ENCODE assay signal across 1 cellular context in the genomic region with DNA sequence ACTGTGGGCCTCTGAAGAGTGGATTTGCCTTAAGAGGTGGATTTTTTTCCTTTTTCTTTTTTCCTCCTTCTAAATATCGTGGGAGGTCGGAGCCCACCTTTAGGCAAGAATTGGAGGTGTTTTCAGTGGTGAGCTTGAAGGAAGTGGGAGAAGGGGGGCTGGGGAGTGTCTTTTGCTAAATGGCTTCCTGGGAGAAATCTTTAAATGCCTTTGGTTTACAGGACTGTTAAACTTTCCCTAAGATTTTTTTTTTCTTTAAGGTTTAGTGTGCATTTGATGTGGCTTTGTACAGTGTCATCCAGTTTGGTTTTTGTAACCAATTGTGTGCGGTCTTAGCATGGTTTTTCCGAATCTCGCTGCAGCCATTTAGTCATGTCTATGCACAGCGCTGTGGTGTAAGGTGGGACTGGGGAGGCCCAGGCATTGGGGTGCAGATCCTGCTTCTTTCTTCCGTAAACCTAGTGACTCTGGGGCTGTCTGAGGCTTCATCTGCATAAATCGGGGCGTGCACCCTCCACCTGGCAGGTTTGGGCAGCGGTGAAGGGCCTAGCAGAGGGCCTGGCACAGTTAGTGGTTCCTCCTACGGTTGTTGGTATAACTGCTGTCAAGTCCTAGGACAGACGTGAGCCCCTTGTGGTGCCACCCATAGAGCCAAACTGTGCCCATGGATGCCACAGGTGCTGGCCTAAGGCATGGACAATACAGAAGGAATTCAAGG.
TF ChIP-seq lines count a peak whose summit lies in the region.

No MANE protein-coding gene starts in this region.

TF ChIP-seq in GM12878, 131 proteins besides CTCF, POLR2A, EP300 and RAD21 (continued from another document):
- TF ChIP-seq CHD1 (IDR thresholded peaks at IDR 0.05; ENCODE audit: low read depth, low read length) = peak; percentile 41; the same call in 1 of the 2 replicates
- TF ChIP-seq ATF2 (IDR thresholded peaks at IDR 0.05; ENCODE audit: low read length) = peak; percentile 30; the same call in 1 of the 2 replicates
- TF ChIP-seq, protein P1, sequence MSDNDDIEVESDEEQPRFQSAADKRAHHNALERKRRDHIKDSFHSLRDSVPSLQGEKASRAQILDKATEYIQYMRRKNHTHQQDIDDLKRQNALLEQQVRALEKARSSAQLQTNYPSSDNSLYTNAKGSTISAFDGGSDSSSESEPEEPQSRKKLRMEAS (IDR thresholded peaks at IDR 0.05; ENCODE audit: low read depth, low read length) = 0 out of 2 replicates have a peak, but pooled peaks have one; percentile 37
- peak; percentile 52; the same call in 1 of the 2 replicates for TF ChIP-seq NBN (IDR thresholded peaks at IDR 0.05)
- TF ChIP-seq EED (IDR thresholded peaks at IDR 0.05; ENCODE audit: low read depth) = peak; percentile 30; the same call in 1 of the 2 replicates
- no peak for TF ChIP-seq MYC (IDR thresholded peaks at IDR 0.05; ENCODE audit: insufficient read depth, insufficient read length, insufficient replicate concordance, low read length, severe bottlenecking)
- TF ChIP-seq TCF7 (IDR thresholded peaks at IDR 0.05; ENCODE audit: borderline replicate concordance) = peak; percentile 82
- TF ChIP-seq, protein P2, sequence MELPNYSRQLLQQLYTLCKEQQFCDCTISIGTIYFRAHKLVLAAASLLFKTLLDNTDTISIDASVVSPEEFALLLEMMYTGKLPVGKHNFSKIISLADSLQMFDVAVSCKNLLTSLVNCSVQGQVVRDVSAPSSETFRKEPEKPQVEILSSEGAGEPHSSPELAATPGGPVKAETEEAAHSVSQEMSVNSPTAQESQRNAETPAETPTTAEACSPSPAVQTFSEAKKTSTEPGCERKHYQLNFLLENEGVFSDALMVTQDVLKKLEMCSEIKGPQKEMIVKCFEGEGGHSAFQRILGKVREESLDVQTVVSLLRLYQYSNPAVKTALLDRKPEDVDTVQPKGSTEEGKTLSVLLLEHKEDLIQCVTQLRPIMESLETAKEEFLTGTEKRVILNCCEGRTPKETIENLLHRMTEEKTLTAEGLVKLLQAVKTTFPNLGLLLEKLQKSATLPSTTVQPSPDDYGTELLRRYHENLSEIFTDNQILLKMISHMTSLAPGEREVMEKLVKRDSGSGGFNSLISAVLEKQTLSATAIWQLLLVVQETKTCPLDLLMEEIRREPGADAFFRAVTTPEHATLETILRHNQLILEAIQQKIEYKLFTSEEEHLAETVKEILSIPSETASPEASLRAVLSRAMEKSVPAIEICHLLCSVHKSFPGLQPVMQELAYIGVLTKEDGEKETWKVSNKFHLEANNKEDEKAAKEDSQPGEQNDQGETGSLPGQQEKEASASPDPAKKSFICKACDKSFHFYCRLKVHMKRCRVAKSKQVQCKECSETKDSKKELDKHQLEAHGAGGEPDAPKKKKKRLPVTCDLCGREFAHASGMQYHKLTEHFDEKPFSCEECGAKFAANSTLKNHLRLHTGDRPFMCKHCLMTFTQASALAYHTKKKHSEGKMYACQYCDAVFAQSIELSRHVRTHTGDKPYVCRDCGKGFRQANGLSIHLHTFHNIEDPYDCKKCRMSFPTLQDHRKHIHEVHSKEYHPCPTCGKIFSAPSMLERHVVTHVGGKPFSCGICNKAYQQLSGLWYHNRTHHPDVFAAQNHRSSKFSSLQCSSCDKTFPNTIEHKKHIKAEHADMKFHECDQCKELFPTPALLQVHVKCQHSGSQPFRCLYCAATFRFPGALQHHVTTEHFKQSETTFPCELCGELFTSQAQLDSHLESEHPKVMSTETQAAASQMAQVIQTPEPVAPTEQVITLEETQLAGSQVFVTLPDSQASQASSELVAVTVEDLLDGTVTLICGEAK (IDR thresholded peaks at IDR 0.05; ENCODE audit: borderline replicate concordance) = no peak
- 0 out of 2 replicates have a peak, but pooled peaks have one; percentile 32 for TF ChIP-seq TBL1XR1 (IDR thresholded peaks at IDR 0.05; ENCODE audit: low read depth, low read length)
- no peak for TF ChIP-seq ZNF592 (IDR thresholded peaks at IDR 0.05)
- peak; percentile 65 for TF ChIP-seq SIN3A (IDR thresholded peaks at IDR 0.05; ENCODE audit: low read depth, low read length)
- TF ChIP-seq RUNX3 (IDR thresholded peaks at IDR 0.05; ENCODE audit: low read length) = peak; percentile 91
- TF ChIP-seq GATAD2B (conservative IDR thresholded peaks at IDR 0.05; ENCODE audit: low read depth) = 0 out of 2 replicates have a peak, but pooled peaks have one; percentile 21
- peak; percentile 67 for TF ChIP-seq YY1 (IDR thresholded peaks at IDR 0.05; ENCODE audit: low read depth, low read length)
- peak; percentile 14; the same call in 1 of the 2 replicates for TF ChIP-seq POLR2AphosphoS5 (IDR thresholded peaks at IDR 0.05; ENCODE audit: low read length)
- peak; percentile 38; the same call in 1 of the 2 replicates for TF ChIP-seq BACH1 (IDR thresholded peaks at IDR 0.05; ENCODE audit: borderline replicate concordance)
- TF ChIP-seq BHLHE40 (IDR thresholded peaks at IDR 0.05; ENCODE audit: borderline replicate concordance in 1 of 2, low read depth in 2 of 2, low read length in 1 of 2) = 0 out of 4 replicates have a peak, but pooled peaks of 1 of the 2 experiments have one; percentile 17
- peak; percentile 56; the same call in 1 of the 2 replicates for TF ChIP-seq NFIC (IDR thresholded peaks at IDR 0.05; ENCODE audit: low read depth, low read length)
- TF ChIP-seq SPI1 (IDR thresholded peaks at IDR 0.05; ENCODE audit: borderline replicate concordance, insufficient read depth, low read depth, low read length) = 0 out of 2 replicates have a peak, but pooled peaks have one; percentile 4
- 0 out of 2 replicates have a peak, but pooled peaks have one; percentile 16 for TF ChIP-seq ZNF384 (IDR thresholded peaks at IDR 0.05; ENCODE audit: borderline replicate concordance, low read depth, low read length)
- TF ChIP-seq, protein P3, sequence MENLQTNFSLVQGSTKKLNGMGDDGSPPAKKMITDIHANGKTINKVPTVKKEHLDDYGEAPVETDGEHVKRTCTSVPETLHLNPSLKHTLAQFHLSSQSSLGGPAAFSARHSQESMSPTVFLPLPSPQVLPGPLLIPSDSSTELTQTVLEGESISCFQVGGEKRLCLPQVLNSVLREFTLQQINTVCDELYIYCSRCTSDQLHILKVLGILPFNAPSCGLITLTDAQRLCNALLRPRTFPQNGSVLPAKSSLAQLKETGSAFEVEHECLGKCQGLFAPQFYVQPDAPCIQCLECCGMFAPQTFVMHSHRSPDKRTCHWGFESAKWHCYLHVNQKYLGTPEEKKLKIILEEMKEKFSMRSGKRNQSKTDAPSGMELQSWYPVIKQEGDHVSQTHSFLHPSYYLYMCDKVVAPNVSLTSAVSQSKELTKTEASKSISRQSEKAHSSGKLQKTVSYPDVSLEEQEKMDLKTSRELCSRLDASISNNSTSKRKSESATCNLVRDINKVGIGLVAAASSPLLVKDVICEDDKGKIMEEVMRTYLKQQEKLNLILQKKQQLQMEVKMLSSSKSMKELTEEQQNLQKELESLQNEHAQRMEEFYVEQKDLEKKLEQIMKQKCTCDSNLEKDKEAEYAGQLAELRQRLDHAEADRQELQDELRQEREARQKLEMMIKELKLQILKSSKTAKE (IDR thresholded peaks at IDR 0.05; ENCODE audit: low read depth, poor library complexity, severe bottlenecking) = peak; percentile 60
- TF ChIP-seq CBX5 (IDR thresholded peaks at IDR 0.05; ENCODE audit: low read depth) = 0 out of 2 replicates have a peak, but pooled peaks have one; percentile 1
- TF ChIP-seq CREM (IDR thresholded peaks at IDR 0.05; ENCODE audit: low read depth) = peak; percentile 26; the same call in 1 of the 2 replicates
- no peak for TF ChIP-seq PAX8 (IDR thresholded peaks at IDR 0.05)
- no peak for TF ChIP-seq LARP7 (IDR thresholded peaks at IDR 0.05)
- TF ChIP-seq RELB (IDR thresholded peaks at IDR 0.05; ENCODE audit: low read depth) = peak; percentile 50; the same call in 1 of the 2 replicates
TF ChIP-seq in GM12878: peak in this region for 26.
